ENCODE assay signal across 28 cellular contexts in genomic region chr3:158528306-158528705, GRCh38.
"Had no signal": no experiment of that assay in that cellular context is flagged by ENCODE, and none has a peak within 500 bp of the region (broad histone marks: within the 10 kb centered on the region; RNA-seq: fewer than 3 reads in every experiment).

No MANE protein-coding gene starts in this region.

- H3K4me1 ChIP-seq: adrenal gland, breast epithelium had no signal

- H3K27me3 ChIP-seq: adrenal gland, breast epithelium had no signal

- FAIRE-seq: K562 had no signal

- ATAC-seq: K562, Panc1, Right ventricle myocardium inferior, T-helper 17 cell, WTC11 had no signal

- H3K27ac ChIP-seq: adrenal gland, breast epithelium had no signal

- H3K9me3 ChIP-seq: adrenal gland, breast epithelium had no signal

- H3K4me3 ChIP-seq: adrenal gland, breast epithelium, K562 had no signal

- DNase-seq: activated CD4-positive, alpha-beta memory T cell treated with anti-CD3 and anti-CD28 coated beads for 36 hours; activated CD4-positive, alpha-beta T cell treated with anti-CD3 and anti-CD28 coated beads, Interleukin-2, amount 10 ng/mL, durations not matched to agents 24 days and 14 days; activated CD4-positive, CD25-positive, alpha-beta regulatory T cell treated with anti-CD3 and anti-CD28 coated beads, Interleukin-2, amount 50 U/mL, for 72 hours; activated CD8-positive, alpha-beta memory T cell treated with anti-CD3 and anti-CD28 coated beads for 24 hours; activated gamma-delta T cell treated with Interleukin-2 at 50 U/mL for 16 hours; activated naive CD4-positive, alpha-beta T cell treated with anti-CD3 and anti-CD28 coated beads, Interleukin-2, amount 50 U/mL, for 16 hours; activated naive CD8-positive, alpha-beta T cell treated with anti-CD3 and anti-CD28 coated beads, Interleukin-2, amount 10 ng/mL, durations not matched to agents 7 days and 5 days; activated T-cell treated with anti-CD3 and anti-CD28 coated beads, Interleukin-2, amount 50 U/mL, for 48 hours; adrenal gland; anterior cingulate cortex; caudate nucleus; Karpas-422; NCI-H1436; NCI-H187 treated with DMSO at 0.1 percent for 48 hours; NCI-H2081 treated with DMSO at 0.1 percent for 48 hours; NCI-H345; NCI-H510A; NCI-H526 treated with DMSO at 0.1 percent for 48 hours; NK-92 treated with Interleukin-12 subunit alpha and Interleukin-12 subunit beta, amount 100 ng/mL, for 24 hours; OCI-M1; RPMI8226; T-helper 17 cell; T-helper 9 cell had no signal

- H3K36me3 ChIP-seq: adrenal gland, breast epithelium had no signal
